ENCODE assay signal across 1 cellular context in genomic region chr16:30651124-30652004, GRCh38.
A peak's percentile ranks its signal among the peaks of the same experiment; 100 is the strongest.
TF ChIP-seq lines count a peak whose summit lies in the region.

No MANE protein-coding gene starts in this region.

TF ChIP-seq in K562, 482 proteins besides CTCF, POLR2A, EP300 and RAD21 (continued from another document and continues in another):
- TF ChIP-seq UBTF (IDR thresholded peaks at IDR 0.05; ENCODE audit: borderline replicate concordance in 1 of 2, low read depth in 2 of 2, low read length in 2 of 2) (peak; percentile 36 to 46; a peak in 2 of 4 replicates), PURB (CRISPR knock-in tag; IDR thresholded peaks at IDR 0.05; ENCODE audit: low read depth) (no peak), ZNF395 (CRISPR knock-in tag; IDR thresholded peaks at IDR 0.05) (peak; percentile 13), HDAC8 (tag; IDR thresholded peaks at IDR 0.05) (peak; percentile 47; the same call in 1 of the 2 replicates), BDP1 (IDR thresholded peaks at IDR 0.05; ENCODE audit: insufficient read depth, insufficient read length) (no peak), YY1 (IDR thresholded peaks at IDR 0.05; ENCODE audit: borderline replicate concordance in 1 of 3, control insufficient read depth in 1 of 3, extremely low read depth in 1 of 3, insufficient read depth in 3 of 3, insufficient read length in 1 of 3, insufficient replicate concordance in 2 of 3, low read depth in 1 of 3, low read length in 2 of 3) (peak in 2 of 3 experiments; percentile 74 to 82), ID3 (CRISPR knock-in tag; IDR thresholded peaks at IDR 0.05) (no peak), ID3 (tag; IDR thresholded peaks at IDR 0.05) (peak; percentile 16; the same call in 1 of the 2 replicates), MCM2 (IDR thresholded peaks at IDR 0.05; ENCODE audit: low read depth) (no peak), L3MBTL2 (IDR thresholded peaks at IDR 0.05) (peak; percentile 44), ATF3 (IDR thresholded peaks at IDR 0.05) (no peak), ATF3 (CRISPR knock-in tag; conservative IDR thresholded peaks at IDR 0.05) (no peak), ZC3H4 (CRISPR knock-in tag; IDR thresholded peaks at IDR 0.05; ENCODE audit: borderline replicate concordance) (no peak), CREBBP (IDR thresholded peaks at IDR 0.05; ENCODE audit: low read depth, low read length) (no peak), HBP1 (CRISPR knock-in tag; IDR thresholded peaks at IDR 0.05) (0 out of 2 replicates have a peak, but pooled peaks have one; percentile 33), ZBTB17 (CRISPR knock-in tag; IDR thresholded peaks at IDR 0.05) (peak; percentile 28; the same call in 1 of the 2 replicates), ZBTB12 (CRISPR knock-in tag; IDR thresholded peaks at IDR 0.05) (no peak), ZNF263 (CRISPR knock-in tag; IDR thresholded peaks at IDR 0.05; ENCODE audit: borderline replicate concordance) (no peak), FOXJ2 (tag; IDR thresholded peaks at IDR 0.05) (no peak), TCF3 (CRISPR knock-in tag; IDR thresholded peaks at IDR 0.05) (no peak), RFX1 (IDR thresholded peaks at IDR 0.05) (no peak), RBFOX2 (IDR thresholded peaks at IDR 0.05; ENCODE audit: low read depth, low read length) (peak; percentile 87), CTCFL (IDR thresholded peaks at IDR 0.05; ENCODE audit: borderline replicate concordance, insufficient read depth, low read depth, low read length, poor library complexity, severe bottlenecking) (peak; percentile 99), TRIM24 (IDR thresholded peaks at IDR 0.05) (peak in 1 of 2 experiments; percentile 31; a peak in 1 of 4 replicates), POLR3A (IDR thresholded peaks at IDR 0.05; ENCODE audit: borderline replicate concordance, extremely low read depth, insufficient read depth, insufficient read length) (no peak), ZNF644 (tag; IDR thresholded peaks at IDR 0.05; ENCODE audit: low read depth) (no peak), ZBTB5 (IDR thresholded peaks at IDR 0.05) (peak; percentile 97), ZBTB43 (CRISPR knock-in tag; IDR thresholded peaks at IDR 0.05) (peak; percentile 8; the same call in 1 of the 2 replicates), HMGXB4 (CRISPR knock-in tag; IDR thresholded peaks at IDR 0.05) (peak; percentile 62; the same call in 1 of the 2 replicates), PTBP1 (IDR thresholded peaks at IDR 0.05; ENCODE audit: low read depth, low read length) (0 out of 2 replicates have a peak, but pooled peaks have one; percentile 23), TAF7 (tag; IDR thresholded peaks at IDR 0.05) (peak; percentile 39; the same call in 1 of the 2 replicates), CREM (IDR thresholded peaks at IDR 0.05; ENCODE audit: low read depth) (no peak; the same call in 1 of the 2 replicates), MXI1 (IDR thresholded peaks at IDR 0.05; ENCODE audit: low read depth, low read length) (no peak), CCNT2 (IDR thresholded peaks at IDR 0.05; ENCODE audit: borderline replicate concordance, extremely low read depth, insufficient read length, low read depth, low read length) (peak; percentile 88), ZFX (CRISPR knock-in tag; IDR thresholded peaks at IDR 0.05) (peak; percentile 56), ZFP36 (IDR thresholded peaks at IDR 0.05; ENCODE audit: low read depth, low read length, partially characterized antibody) (no peak), NFIC (IDR thresholded peaks at IDR 0.05) (peak; percentile 26; the same call in 1 of the 2 replicates), MBD2 (IDR thresholded peaks at IDR 0.05; ENCODE audit: borderline replicate concordance, low read depth) (peak; percentile 17; the same call in 1 of the 2 replicates), ZNF408 (CRISPR knock-in tag; IDR thresholded peaks at IDR 0.05; ENCODE audit: low read depth) (no peak), GTF2E2 (tag; IDR thresholded peaks at IDR 0.05) (no peak), DPF2 (IDR thresholded peaks at IDR 0.05) (0 out of 2 replicates have a peak, but pooled peaks have one; percentile 30), HDAC3 (IDR thresholded peaks at IDR 0.05; ENCODE audit: borderline replicate concordance, partially characterized antibody) (no peak), RBBP5 (IDR thresholded peaks at IDR 0.05; ENCODE audit: borderline replicate concordance, insufficient read depth, low read length, poor library complexity, severe bottlenecking) (peak; percentile 71), ZNF354B (CRISPR knock-in tag; IDR thresholded peaks at IDR 0.05) (no peak), GTF3C2 (IDR thresholded peaks at IDR 0.05; ENCODE audit: borderline replicate concordance, extremely low read depth, insufficient read length) (no peak)
